ENCODE assay signal across 28 cellular contexts in genomic region chr10:129394739-129395298, GRCh38.
"Had no signal": no experiment of that assay in that cellular context is flagged by ENCODE, and none has a peak within 500 bp of the region (broad histone marks: within the 10 kb centered on the region; RNA-seq: fewer than 3 reads in every experiment).

No MANE protein-coding gene starts in this region.

- H3K9me3 Mint-ChIP-seq: activated CD4-positive, alpha-beta T cell treated with anti-CD3 and anti-CD28 coated beads, Interleukin-2, amount 10 ng/mL, durations not matched to agents 24 days and 14 days; activated CD8-positive, alpha-beta T cell treated with anti-CD3 and anti-CD28 coated beads for 36 hours; activated naive CD4-positive, alpha-beta T cell treated with anti-CD3 and anti-CD28 coated beads, Interleukin-2, amount 50 U/mL, for 24 hours; activated naive CD8-positive, alpha-beta T cell treated with anti-CD3 and anti-CD28 coated beads, Interleukin-2, amount 10 ng/mL, durations not matched to agents 7 days and 5 days; activated T-cell treated with anti-CD3 and anti-CD28 coated beads, Interleukin-2, amount 50 U/mL, for 24 hours; activated T-helper 2 cell treated with anti-CD3 and anti-CD28 coated beads, Interferon-gamma antibody, Interleukin-2, Interleukin-4, amounts not matched to agents 10 μg/mL and 5 μg/mL and 100 μg/mL, durations not matched to agents 14 hours and 24 hours and 36 hours; T-helper 1 cell treated with Interleukin-12 subunit alpha and Interleukin-12 subunit beta and Interleukin-4 antibody, amounts not matched to agents 30 μg/mL and 1 μg/mL, for 36 hours; T-helper 2 cell treated with Interferon-gamma antibody and Interleukin-4, amounts not matched to agents 5 μg/mL and 100 μg/mL, for 36 hours had no signal

- H3K4me3 ChIP-seq: ascending aorta, cardiac muscle cell, SJSA1 had no signal

- DNase-seq: activated CD4-positive, alpha-beta T cell treated with anti-CD3 and anti-CD28 coated beads, Interleukin-2, amount 10 ng/mL, durations not matched to agents 24 days and 14 days; activated CD4-positive, alpha-beta T cell treated with anti-CD3 and anti-CD28 coated beads, Interleukin-2, amount 50 U/mL, for 4 hours; activated CD8-positive, alpha-beta T cell treated with anti-CD3 and anti-CD28 coated beads for 36 hours; activated gamma-delta T cell; activated naive CD4-positive, alpha-beta T cell treated with Interleukin-2 at 50 U/mL for 16 hours; activated naive CD8-positive, alpha-beta T cell treated with anti-CD3 and anti-CD28 coated beads, Interleukin-2, amount 10 ng/mL, durations not matched to agents 7 days and 5 days; activated T-cell treated with anti-CD3 and anti-CD28 coated beads, Interleukin-2, amount 50 U/mL, for 24 hours; amygdala; NCI-H1105; NCI-H1417 treated with DMSO at 0.1 percent for 48 hours; NCI-H187 treated with DMSO at 0.1 percent for 48 hours; NCI-H2081; NCI-H2171 treated with DMSO at 0.1 percent for 48 hours; NCI-H2227 treated with DMSO at 0.1 percent for 48 hours; NCI-H446 treated with DMSO at 0.1 percent for 48 hours; NCI-H524; NCI-H774; SHP77 treated with DMSO at 0.1 percent for 48 hours; SK-N-SH had no signal

- H3K36me3 Mint-ChIP-seq: activated naive CD4-positive, alpha-beta T cell treated with anti-CD3 and anti-CD28 coated beads, Interleukin-2, amount 50 U/mL, for 24 hours; activated naive CD8-positive, alpha-beta T cell treated with anti-CD3 and anti-CD28 coated beads, Interleukin-2, amount 10 ng/mL, durations not matched to agents 7 days and 5 days had no signal

- H3K27ac ChIP-seq: ascending aorta, cardiac muscle cell, SJSA1 had no signal

- H3K4me3 Mint-ChIP-seq: activated CD4-positive, alpha-beta T cell treated with anti-CD3 and anti-CD28 coated beads, Interleukin-2, amount 10 ng/mL, durations not matched to agents 24 days and 14 days; activated CD8-positive, alpha-beta T cell treated with anti-CD3 and anti-CD28 coated beads for 36 hours; activated naive CD4-positive, alpha-beta T cell treated with anti-CD3 and anti-CD28 coated beads, Interleukin-2, amount 50 U/mL, for 24 hours; activated naive CD8-positive, alpha-beta T cell treated with anti-CD3 and anti-CD28 coated beads, Interleukin-2, amount 10 ng/mL, durations not matched to agents 7 days and 5 days; activated T-cell treated with anti-CD3 and anti-CD28 coated beads, Interleukin-2, amount 50 U/mL, for 24 hours; T-helper 1 cell treated with Interleukin-12 subunit alpha and Interleukin-12 subunit beta and Interleukin-4 antibody, amounts not matched to agents 30 μg/mL and 1 μg/mL, for 36 hours; T-helper 2 cell treated with Interferon-gamma antibody and Interleukin-4, amounts not matched to agents 5 μg/mL and 100 μg/mL, for 36 hours had no signal

- H3K27me3 ChIP-seq: ascending aorta, cardiac muscle cell, SJSA1 had no signal

- H3K4me1 ChIP-seq: ascending aorta, SJSA1 had no signal

- H3K4me1 Mint-ChIP-seq: activated CD4-positive, alpha-beta T cell treated with anti-CD3 and anti-CD28 coated beads, Interleukin-2, amount 10 ng/mL, durations not matched to agents 24 days and 14 days; activated naive CD4-positive, alpha-beta T cell treated with anti-CD3 and anti-CD28 coated beads, Interleukin-2, amount 50 U/mL, for 24 hours; activated naive CD8-positive, alpha-beta T cell treated with anti-CD3 and anti-CD28 coated beads, Interleukin-2, amount 10 ng/mL, durations not matched to agents 7 days and 5 days had no signal

- H3K9me3 ChIP-seq: ascending aorta, SK-N-SH had no signal

- H3K27ac Mint-ChIP-seq: activated CD4-positive, alpha-beta T cell treated with anti-CD3 and anti-CD28 coated beads, Interleukin-2, amount 10 ng/mL, durations not matched to agents 24 days and 14 days; activated CD8-positive, alpha-beta T cell treated with anti-CD3 and anti-CD28 coated beads for 36 hours; activated naive CD4-positive, alpha-beta T cell treated with anti-CD3 and anti-CD28 coated beads, Interleukin-2, amount 50 U/mL, for 24 hours; activated naive CD8-positive, alpha-beta T cell treated with anti-CD3 and anti-CD28 coated beads, Interleukin-2, amount 10 ng/mL, durations not matched to agents 7 days and 5 days; activated T-cell treated with anti-CD3 and anti-CD28 coated beads, Interleukin-2, amount 50 U/mL, for 24 hours; activated T-helper 2 cell treated with anti-CD3 and anti-CD28 coated beads, Interferon-gamma antibody, Interleukin-2, Interleukin-4, amounts not matched to agents 10 μg/mL and 5 μg/mL and 100 μg/mL, durations not matched to agents 14 hours and 24 hours and 36 hours; T-helper 1 cell treated with Interleukin-12 subunit alpha and Interleukin-12 subunit beta and Interleukin-4 antibody, amounts not matched to agents 30 μg/mL and 1 μg/mL, for 36 hours; T-helper 2 cell treated with Interferon-gamma antibody and Interleukin-4, amounts not matched to agents 5 μg/mL and 100 μg/mL, for 36 hours had no signal

- H3K4me2 ChIP-seq: SK-N-SH had no signal

- H3K36me3 ChIP-seq: ascending aorta, cardiac muscle cell, SJSA1 had no signal

- H3K9ac ChIP-seq: SK-N-SH had no signal

- FAIRE-seq: TTC549 had no signal

- ATAC-seq: activated CD8-positive, alpha-beta T cell treated with anti-CD3 and anti-CD28 coated beads for 36 hours; Panc1 had no signal

- H3K27me3 Mint-ChIP-seq: activated CD4-positive, alpha-beta T cell treated with anti-CD3 and anti-CD28 coated beads, Interleukin-2, amount 10 ng/mL, durations not matched to agents 24 days and 14 days; activated naive CD4-positive, alpha-beta T cell treated with anti-CD3 and anti-CD28 coated beads, Interleukin-2, amount 50 U/mL, for 24 hours; activated naive CD8-positive, alpha-beta T cell treated with anti-CD3 and anti-CD28 coated beads, Interleukin-2, amount 10 ng/mL, durations not matched to agents 7 days and 5 days had no signal
